ENCODE assay signal across 8 cellular contexts in the genomic region with DNA sequence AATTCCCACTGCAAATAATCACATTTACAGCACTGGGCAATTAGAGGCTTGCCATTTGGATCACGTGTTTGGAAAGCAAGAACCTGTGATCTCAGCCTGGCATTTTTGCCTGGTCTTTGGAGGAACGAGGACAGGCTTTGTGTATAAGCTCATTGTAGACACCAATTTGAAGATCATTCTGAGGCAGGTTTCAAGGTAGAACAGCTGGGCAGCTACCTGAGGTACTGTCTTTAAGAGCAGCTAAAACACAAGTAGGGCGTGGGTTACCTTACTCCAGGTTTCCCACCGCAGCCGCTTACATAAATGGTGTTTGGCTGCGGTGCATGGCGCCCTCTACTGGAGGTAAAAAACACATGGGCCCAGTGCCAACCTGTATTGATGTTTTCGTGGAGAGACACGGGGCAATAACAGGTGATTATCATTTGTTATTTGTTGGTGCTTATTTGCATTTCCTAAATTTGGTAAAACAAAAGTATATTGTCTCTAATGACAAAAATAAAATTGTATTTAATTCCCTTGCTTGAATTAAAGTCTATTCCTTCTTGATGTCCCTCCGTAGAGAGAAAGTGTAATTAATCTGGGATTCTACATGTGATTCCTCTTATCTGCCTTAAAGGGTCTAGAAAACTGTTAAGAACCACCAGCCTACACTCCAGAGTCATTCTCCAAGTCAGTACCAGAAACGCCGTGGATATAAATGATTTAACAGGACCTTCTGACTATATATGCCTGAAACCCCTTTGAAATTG.
DNase-seq lines count a peak whose midpoint lies in the region; ATAC-seq and TF ChIP-seq lines count a peak whose summit lies in the region.

No MANE protein-coding gene starts in this region.

- ATAC-seq in GM18870 (IDR thresholded peaks at IDR 0.05; ENCODE audit: unreplicated experiment), result no peak

- H3K4me1 Mint-ChIP-seq in CD14-positive monocyte, result peaks cover 25% of the 10 kb centered on the region

- DNase-seq in CD14-positive monocyte (ENCODE audit: low spot score) (peak; percentile 57), HEK293T (ENCODE audit: extremely low spot score) (peak; percentile 70), NCI-H524 treated with DMSO at 0.1 percent for 48 hours (lab: John Stamatoyannopoulos, UW) (peak; percentile 20), lung microvascular endothelial cell (ENCODE audit: low read depth in 2 of 2) (peak; percentile 77 to 86)
- peak; percentile 53 to 54 for DNase-seq in activated CD4-positive, alpha-beta T cell treated with anti-CD3 and anti-CD28 coated beads, Interleukin-2, amount 50 U/mL, for 4 hours
- DNase-seq in effector CD4-positive, alpha-beta T cell, result peak; percentile 47
- peak; percentile 30 for DNase-seq in stimulated activated CD8-positive, alpha-beta memory T cell treated with anti-CD3 and anti-CD28 coated beads, Interleukin-12 subunit alpha, Interleukin-12 subunit beta, amount 100 ng/mL, for 24 hours (ENCODE audit: extremely low read depth)

- peak; percentile 97 for TF ChIP-seq CTCF in CD14-positive monocyte (IDR thresholded peaks at IDR 0.05)

- POLR2A ChIA-PET in HEK293T (lab: Yijun Ruan, JAX), result no interaction called here

- H3K27me3 Mint-ChIP-seq in CD14-positive monocyte (ENCODE audit: low read depth in 3 of 3), result peaks cover 7 to 10% (median 10%) of the 10 kb centered on the region in 3 donors

- CTCF ChIA-PET in HEK293T (lab: Yijun Ruan, JAX), result interaction anchor here (0.6 to 1.3 kb wide), 11 partner anchors 9 to 287 kb away, joined by 3 to 4 read pairs (median 3); partner anchors contain the start of gene ALKBH2

- H3K27ac Mint-ChIP-seq in CD14-positive monocyte, result peak overlapping the region in 4 of 7 donors; percentile 18 to 45 (median 30)

- peaks cover 0 to 3% of the 10 kb centered on the region in 2 donors for H3K36me3 Mint-ChIP-seq in CD14-positive monocyte

- no peak overlapping the region for H3K4me3 Mint-ChIP-seq in CD14-positive monocyte

- intact Hi-C loops in CD14-positive monocyte (cut with micrococcal nuclease), result loop anchor here (5.0 to 10.0 kb wide), 6 partner anchors 69 to 386 kb away; partner anchors contain the start of genes ALKBH2 (in 1 of the 2), DAO (in 1 of the 2), ISCU (in 1 of the 2) and SART3 (in 1 of the 2)

- peaks cover 5 to 11% (median 8%) of the 10 kb centered on the region in 7 donors for H3K9me3 Mint-ChIP-seq in CD14-positive monocyte

TF ChIP-seq in HEK293T, 16 proteins besides CTCF, POLR2A, EP300 and RAD21:
- no peak for TF ChIP-seq ZNF384 (IDR thresholded peaks at IDR 0.05)
- no peak for TF ChIP-seq BHLHE40 (IDR thresholded peaks at IDR 0.05; ENCODE audit: borderline replicate concordance)
TF ChIP-seq in HEK293T: peak in this region for 0.

Comparison
In these comparisons a context has a peak if more than half of its experiments do, and no peak if none do; other contexts are left out.
1. DNase-seq: peak in every context shown above with its lines; median percentile 82 in lung microvascular endothelial cell; 70 in HEK293T; 57 in CD14-positive monocyte; 54 in activated CD4-positive, alpha-beta T cell treated with anti-CD3 and anti-CD28 coated beads, Interleukin-2, amount 50 U/mL, for 4 hours; 47 in effector CD4-positive, alpha-beta T cell; 30 in stimulated activated CD8-positive, alpha-beta memory T cell treated with anti-CD3 and anti-CD28 coated beads, Interleukin-12 subunit alpha, Interleukin-12 subunit beta, amount 100 ng/mL, for 24 hours; 20 in NCI-H524 treated with DMSO at 0.1 percent for 48 hours.